In genomic region chr1:201260648-201261311, GRCh38 we compare ENCODE assay signal across 21 cellular contexts. TPM values are rescaled to one million over a fixed set of nuclear protein-coding genes. Genes with fewer than 3 reads are reported as not detected.
DNase-seq lines count a peak whose midpoint lies in the region; ATAC-seq, FAIRE-seq and TF ChIP-seq lines count a peak whose summit lies in the region.
"Had no signal": no experiment of that assay in that cellular context is flagged by ENCODE, and none has a peak within 500 bp of the region (broad histone marks: within the 10 kb centered on the region; RNA-seq: fewer than 3 reads in every experiment).

No MANE protein-coding gene starts in this region.

- FAIRE-seq in D721Med (lab: Jason Lieb, UNC): no peak
- FAIRE-seq: kidney had no signal

- no peaks in the 10 kb centered on the region for H3K36me3 ChIP-seq in mammary epithelial cell (ENCODE audit: insufficient read depth, low read length)
- no peaks in the 10 kb centered on the region for H3K36me3 ChIP-seq in thymus (ENCODE audit: control insufficient read depth, insufficient read depth)
- H3K36me3 ChIP-seq: adrenal gland had no signal

- H4K20me1 ChIP-seq in mammary epithelial cell (ENCODE audit: insufficient read depth, low read length): no peaks in the 10 kb centered on the region

- H3K4me2 ChIP-seq in mammary epithelial cell (ENCODE audit: insufficient read depth, low read depth, low read length): peak overlapping the region; percentile 93

- H3K4me1 ChIP-seq in mammary epithelial cell (ENCODE audit: insufficient read depth, low read length): peaks cover 37% of the 10 kb centered on the region
- no peaks in the 10 kb centered on the region for H3K4me1 ChIP-seq in thymus (ENCODE audit: control insufficient read depth, insufficient read depth, low read length)
- H3K4me1 ChIP-seq: adrenal gland had no signal

- CTCF ChIA-PET in mammary epithelial cell (lab: Charles Lee; ENCODE audit: low non-redundant PET): interaction anchor here (0.6 kb wide), 1 partner anchor 12 kb away, joined by 4 read pairs; no protein-coding TSS in a partner anchor

- H3K27ac ChIP-seq in mammary epithelial cell (ENCODE audit: insufficient read depth, low read depth, low read length) (peak overlapping the region; percentile 84), thymus (ENCODE audit: low read depth) (peak overlapping the region; percentile 40)
- H3K27ac ChIP-seq: adrenal gland, coronary artery, hepatocyte had no signal

- DNase-seq in activated CD8-positive, alpha-beta memory T cell treated with anti-CD3 and anti-CD28 coated beads, Interleukin-2, amount 50 U/mL, for 48 hours: peak; percentile 43
- DNase-seq in activated CD8-positive, alpha-beta memory T cell treated with anti-CD3 and anti-CD28 coated beads for 24 hours: no peak
- DNase-seq in mammary epithelial cell (peak; percentile 37), lower leg skin (ENCODE audit: low spot score in 2 of 2) (peak; percentile 53 to 87), D721Med (ENCODE audit: insufficient read length, low spot score) (no peak), nucleus accumbens (lab: John Stamatoyannopoulos, UW) (no peak)
- DNase-seq: activated CD4-positive, alpha-beta T cell treated with anti-CD3 and anti-CD28 coated beads for 36 hours; activated effector memory CD4-positive, alpha-beta T cell treated with Interleukin-2 at 50 U/mL for 16 hours; MM.1S; naive B cell; NCI-H1436 treated with DMSO at 0.1 percent for 48 hours; NCI-H526 treated with DMSO at 0.1 percent for 48 hours; stimulated activated CD4-positive, alpha-beta T cell treated with anti-CD3 and anti-CD28 coated beads, Interleukin-2, amount 100 ng/mL, for 24 hours; stimulated activated naive CD4-positive, alpha-beta T cell had no signal

- H3K27me3 ChIP-seq in mammary epithelial cell (ENCODE audit: insufficient read depth, low read length) (no peaks in the 10 kb centered on the region), thymus (ENCODE audit: control insufficient read depth, insufficient read depth) (peaks cover 10% of the 10 kb centered on the region)

- H3K79me2 ChIP-seq in mammary epithelial cell (ENCODE audit: insufficient read depth, low read length): no peaks in the 10 kb centered on the region
- H3K79me2 ChIP-seq: hepatocyte had no signal

- no peak for TF ChIP-seq POLR2A in lower leg skin (IDR thresholded peaks at IDR 0.05)

- H2AFZ ChIP-seq in mammary epithelial cell (ENCODE audit: low read depth, low read length): peak overlapping the region; percentile 74

- no peak overlapping the region for H3K4me3 ChIP-seq in mammary epithelial cell (replicated peaks in 1 of 3; ENCODE audit: insufficient read depth in 1 of 3, low read depth in 2 of 3, low read length in 3 of 3)
- H3K4me3 ChIP-seq in lower leg skin (ENCODE audit: low read depth, poor library complexity, severe bottlenecking): no peak overlapping the region
- H3K4me3 ChIP-seq in thymus (ENCODE audit: low read length): no peak overlapping the region
- H3K4me3 ChIP-seq: adrenal gland, hepatocyte had no signal

- dilution Hi-C loops in mammary epithelial cell (cut with HindIII; ENCODE audit: low sequenced_read_pairs): no loop called here

- BruUV-seq in mammary epithelial cell (replicated peaks; lab: Mats Ljungman, UMichigan): TSS peak; percentile 71

- no peak for ATAC-seq in HG02870 (IDR thresholded peaks at IDR 0.05; ENCODE audit: unreplicated experiment)

- TF ChIP-seq CTCF in mammary epithelial cell (conservative IDR thresholded peaks at IDR 0.05 in 1 of 2, IDR thresholded peaks at IDR 0.05 in 1 of 2; ENCODE audit: extremely low read depth in 1 of 2, insufficient read depth in 1 of 2, low read depth in 1 of 2, low read length in 2 of 2) (no peak), lower leg skin (IDR thresholded peaks at IDR 0.05) (no peak), D721Med (IDR thresholded peaks at IDR 0.05; ENCODE audit: insufficient read depth, missing control alignments) (no peak)

- H3K9ac ChIP-seq in mammary epithelial cell (ENCODE audit: insufficient read depth, low read length): peak overlapping the region; percentile 75

- 90% methylated on average over 7 of the region's 8 CpGs for WGBS in mammary epithelial cell (ENCODE audit: low coverage, missing lambda C conversion rate)
- 53 to 65% methylated on average over 8 of the region's 8 CpGs for WGBS in lower leg skin, 2 donors
- WGBS in thymus: 96% methylated on average over 8 of the region's 8 CpGs

- intact Hi-C loops in mammary epithelial cell (cut with micrococcal nuclease) (loop anchor here (1.0 kb wide), 1 partner anchor 48 kb away; no protein-coding TSS in a partner anchor), lower leg skin (cut with DNase I; ENCODE audit: low total_unique reads) (no loop called here)

- H3K9me3 ChIP-seq in mammary epithelial cell (replicated peaks; ENCODE audit: insufficient read depth, low read length): peaks cover 4% of the 10 kb centered on the region
- no peaks in the 10 kb centered on the region for H3K9me3 ChIP-seq in thymus (ENCODE audit: control insufficient read depth)
- H3K9me3 ChIP-seq: adrenal gland had no signal

- in situ Hi-C loops in mammary epithelial cell (cut with MboI; ENCODE audit: low sequenced_read_pairs in 2 of 2): loop anchor here in 1 of 2 donors (10.0 kb wide), 1 partner anchor 104 kb away; no protein-coding TSS in a partner anchor

RNA-seq across cellular contexts. Expression of gene PKP1, which starts 22.5 kb away (rescaled TPM):
- total RNA-seq in mammary epithelial cell (100 to 1,000 TPM; 102 to 201 TPM), lower leg skin (1,000 to 10,000 TPM in 1 of 4 donors, 100 to 1,000 TPM in 3; 928 to 1,274 (median 961) TPM)
- polyA plus RNA-seq in mammary epithelial cell (155 TPM), thymus (20.0 TPM)
- 253 TPM for polyA minus RNA-seq in mammary epithelial cell
- total RNA-seq: A172; activated CD4-positive, alpha-beta T cell treated with anti-CD3 and anti-CD28 coated beads for 36 hours had no signal

Comparison
In these comparisons a context has a peak if more than half of its experiments do, and no peak if none do; other contexts are left out.
1. DNase-seq: peak in activated CD8-positive, alpha-beta memory T cell treated with anti-CD3 and anti-CD28 coated beads, Interleukin-2, amount 50 U/mL, for 48 hours (single experiment), mammary epithelial cell (single experiment) and lower leg skin (2 of 2); none in activated CD8-positive, alpha-beta memory T cell treated with anti-CD3 and anti-CD28 coated beads for 24 hours (single experiment), D721Med (single experiment) and nucleus accumbens (0 of 56).
2. RNA of gene PKP1, which starts 22.5 kb away (total RNA-seq): 928 to 1,274 TPM in lower leg skin; 102 to 201 TPM in mammary epithelial cell; every median in the first group is over 4 times any median in the second.